9 cellular contexts compared by ENCODE assay signal in the genomic region with DNA sequence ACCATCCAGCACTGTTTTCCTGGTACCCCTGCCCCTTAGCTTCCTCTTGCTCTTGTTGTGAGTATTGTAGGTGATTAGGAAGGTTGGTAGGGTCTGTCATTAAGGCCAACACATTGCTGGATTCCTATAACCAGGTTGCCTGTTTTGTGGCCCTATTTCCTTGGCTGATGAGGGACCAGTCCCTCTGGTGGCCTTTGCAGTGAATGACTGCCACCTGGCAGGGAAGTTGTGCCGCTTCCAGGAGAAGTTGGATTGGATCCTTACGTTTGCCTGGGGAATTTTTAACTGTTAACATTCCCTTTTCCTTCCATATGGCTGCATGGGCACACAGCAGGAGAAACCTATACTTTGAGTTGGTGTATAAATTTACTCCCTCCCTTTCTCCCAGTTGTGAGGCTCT. TPM values are rescaled to one million over a fixed set of nuclear protein-coding genes. Genes with fewer than 3 reads are reported as not detected.
A peak's percentile ranks its signal among the peaks of the same experiment; 100 is the strongest.
DNase-seq lines count a peak whose midpoint lies in the region; ATAC-seq, FAIRE-seq and TF ChIP-seq lines count a peak whose summit lies in the region.
"Had no signal": no experiment of that assay in that cellular context is flagged by ENCODE, and none has a peak within 500 bp of the region (broad histone marks: within the 10 kb centered on the region; RNA-seq: fewer than 3 reads in every experiment).

No MANE protein-coding gene starts in this region.

- no peak for FAIRE-seq in H1 (lab: Jason Lieb, UNC)
- no peak for FAIRE-seq in pancreas (lab: Jason Lieb, UNC)

- peak; percentile 36 to 45; a peak in 3 of 4 replicates for TF ChIP-seq RAD21 in H1 (IDR thresholded peaks at IDR 0.05 in 1 of 2, conservative IDR thresholded peaks at IDR 0.05 in 1 of 2; ENCODE audit: low read depth in 2 of 2, low read length in 2 of 2)

- no peak for TF ChIP-seq EP300 in H1 (IDR thresholded peaks at IDR 0.05; ENCODE audit: borderline replicate concordance in 1 of 2, low read depth in 2 of 2, low read length in 2 of 2)

- H4K20me1 ChIP-seq in Loucy (ENCODE audit: insufficient read depth, low read length, poor library complexity, severe bottlenecking) (no peaks in the 10 kb centered on the region), H1 (replicated peaks in 1 of 2; ENCODE audit: control insufficient read depth in 1 of 2, insufficient read depth in 2 of 2, low read length in 2 of 2) (no peaks in the 10 kb centered on the region)

- H4K91ac ChIP-seq in H1 (replicated peaks; ENCODE audit: insufficient read length, low read length) = no peak overlapping the region

- DNase-seq in G401 (ENCODE audit: low spot score) (peak; percentile 70), H1 (ENCODE audit: low read depth in 1 of 2, low spot score in 2 of 2) (no peak), pancreas (peak in 5 of 6 donors; percentile 22 to 64 (median 55)), GDM1 (lab: John Stamatoyannopoulos, UW) (no peak), RPMI8226 (no peak)
- DNase-seq: stimulated activated CD4-positive, alpha-beta T cell treated with anti-CD3 and anti-CD28 coated beads, Interleukin-2, amount 100 ng/mL, for 24 hours had no signal

- H3K4ac ChIP-seq in H1 (replicated peaks; ENCODE audit: insufficient read length, low read depth, low read length) = no peak overlapping the region

- H4K8ac ChIP-seq in H1 (ENCODE audit: extremely low read depth, insufficient read depth, low read length) = no peak overlapping the region

- H3K4me3 ChIP-seq in Loucy (ENCODE audit: low read length, poor library complexity, severe bottlenecking) (no peak overlapping the region), H1 (ENCODE audit: extremely low read depth in 1 of 4, insufficient read depth in 2 of 4, low read depth in 3 of 4, low read length in 4 of 4) (no peak overlapping the region), pancreas (no peak overlapping the region)

- no peak overlapping the region for H2BK5ac ChIP-seq in H1 (ENCODE audit: low read depth, low read length)

- no peaks in the 10 kb centered on the region for H3K23me2 ChIP-seq in H1 (ENCODE audit: low read depth, low read length)

- H3K27ac ChIP-seq in H1 (ENCODE audit: low read depth, low read length) = no peak overlapping the region
- no peak overlapping the region for H3K27ac ChIP-seq in pancreas

- no peak overlapping the region for H3K56ac ChIP-seq in H1 (replicated peaks; ENCODE audit: insufficient read length, low read depth, low read length)

- 83% methylated on average over 2 of the region's 2 CpGs; no CpG with 5 or more reads in 1 of the 2 experiments for WGBS in H1 (ENCODE audit: extremely low coverage in 1 of 2, insufficient coverage in 1 of 2, insufficient read length in 1 of 2, insufficient replicate concordance in 2 of 2, low coverage in 1 of 2, low lambda C conversion rate in 2 of 2, missing lambda C conversion rate in 1 of 2), 2 experiments
- WGBS in pancreas, 2 donors = 8 to 16% methylated on average over 2 of the region's 2 CpGs

- H3K27me3 ChIP-seq in Loucy (ENCODE audit: insufficient read depth, low read length, poor library complexity, severe bottlenecking) (no peaks in the 10 kb centered on the region), H1 (replicated peaks in 1 of 4; ENCODE audit: control insufficient read depth in 3 of 4, extremely low read depth in 1 of 4, insufficient read depth in 3 of 4, low read length in 3 of 4) (no peaks in the 10 kb centered on the region), pancreas (no peaks in the 10 kb centered on the region)

- no peak overlapping the region for H2BK12ac ChIP-seq in H1 (ENCODE audit: low read depth, low read length)

- peak; percentile 83 to 96 (median 90) for ATAC-seq in pancreas
- no peak for ATAC-seq in GM19397 (IDR thresholded peaks at IDR 0.05; ENCODE audit: unreplicated experiment)
- ATAC-seq: natural killer cell treated with Interleukin-12 subunit alpha and Interleukin-12 subunit beta and Interleukin-15 and Interleukin-18, amount 100 ng/mL, for 72 hours had no signal

- CTCF ChIA-PET in H1 (lab: Charles Lee; ENCODE audit: partially characterized antibody) = interaction anchor here (0.6 to 1.5 kb wide), 3 partner anchors 36 to 82 kb away, joined by 3 read pairs; no protein-coding TSS in a partner anchor

- POLR2A ChIA-PET in H1 (lab: Charles Lee; ENCODE audit: partially characterized antibody) = interaction anchor here (0.8 kb wide), 1 partner anchor 11 kb away, joined by 3 read pairs; no protein-coding TSS in a partner anchor

- H3K4me1 ChIP-seq in Loucy (ENCODE audit: insufficient read depth, low read length, poor library complexity, severe bottlenecking) = no peaks in the 10 kb centered on the region
- no peaks in the 10 kb centered on the region; a peak in 1 of 7 replicates for H3K4me1 ChIP-seq in H1 (replicated peaks in 1 of 4; ENCODE audit: control insufficient read depth in 3 of 4, insufficient read depth in 4 of 4, low read length in 3 of 4)
- no peaks in the 10 kb centered on the region for H3K4me1 ChIP-seq in pancreas

- H2AK5ac ChIP-seq in H1 (ENCODE audit: low read depth, low read length) = no peak overlapping the region

- in situ Hi-C loops in G401 (cut with HindIII; ENCODE audit: low sequenced_read_pairs) = no loop called here

- no peaks in the 10 kb centered on the region for H3K9me2 ChIP-seq in Loucy (replicated peaks; ENCODE audit: low read depth, low read length)

- TF ChIP-seq CTCF in Loucy (conservative IDR thresholded peaks at IDR 0.05; ENCODE audit: low read length) (peak; percentile 33; the same call in 1 of the 2 replicates), H1 (IDR thresholded peaks at IDR 0.05; ENCODE audit: control extremely low read depth in 1 of 3, insufficient read depth in 1 of 3, low read depth in 1 of 3, low read length in 3 of 3) (peak; percentile 24 to 59 (median 56); a peak in 3 of 4 replicates), pancreas (IDR thresholded peaks at IDR 0.05) (peak; percentile 39 to 55 (median 49))

- intact Hi-C loops in pancreas (cut with DNase I) = no loop called here

- no peaks in the 10 kb centered on the region for H3K9me3 ChIP-seq in Loucy (ENCODE audit: insufficient read depth, low read depth, low read length)
- no peaks in the 10 kb centered on the region for H3K9me3 ChIP-seq in H1 (ENCODE audit: insufficient read depth in 2 of 2, low read depth in 1 of 2, low read length in 1 of 2)
- H3K9me3 ChIP-seq in pancreas = no peaks in the 10 kb centered on the region

- no peaks in the 10 kb centered on the region for H3F3A ChIP-seq in Loucy (ENCODE audit: low read depth)

- H3K79me2 ChIP-seq in Loucy (ENCODE audit: insufficient read depth, low read length) (no peaks in the 10 kb centered on the region), H1 (ENCODE audit: control insufficient read depth in 1 of 2, insufficient read depth in 2 of 2, low read length in 2 of 2) (no peaks in the 10 kb centered on the region)

- no peaks in the 10 kb centered on the region; the same call in 1 of the 2 replicates for H3K79me1 ChIP-seq in H1 (ENCODE audit: low read depth, low read length)

- H3K14ac ChIP-seq in H1 (ENCODE audit: insufficient read length) = no peak overlapping the region

- H2BK120ac ChIP-seq in H1 (replicated peaks; ENCODE audit: low read depth, low read length) = no peak overlapping the region

- H2BK15ac ChIP-seq in H1 (ENCODE audit: low read length) = no peak overlapping the region

- H3K23ac ChIP-seq in H1 (ENCODE audit: insufficient read length) = no peak overlapping the region

- H2BK20ac ChIP-seq in H1 (ENCODE audit: low read length) = no peak overlapping the region

- peaks cover 54% of the 10 kb centered on the region; the same call in 1 of the 2 replicates for H3K36me3 ChIP-seq in Loucy (ENCODE audit: insufficient read depth, low read length)
- H3K36me3 ChIP-seq in H1 (ENCODE audit: control insufficient read depth in 2 of 4, insufficient read depth in 4 of 4, low read length in 3 of 4) = peaks cover 6 to 37% (median 22%) of the 10 kb centered on the region in 4 experiments; a peak in 6 of 8 replicates
- H3K36me3 ChIP-seq in pancreas = peaks cover 0 to 23% (median 0%) of the 10 kb centered on the region in 3 donors

- no peak overlapping the region for H2AFZ ChIP-seq in Loucy (ENCODE audit: low read length)
- no peak overlapping the region for H2AFZ ChIP-seq in H1 (ENCODE audit: low read length)

- H3K18ac ChIP-seq in H1 (ENCODE audit: extremely low read depth, low read length) = no peak overlapping the region

- H3K4me2 ChIP-seq in Loucy (ENCODE audit: low read depth, low read length, poor library complexity, severe bottlenecking) (no peak overlapping the region), H1 (ENCODE audit: insufficient read depth in 1 of 2, low read depth in 2 of 2, low read length in 2 of 2) (no peak overlapping the region)

- H3K9ac ChIP-seq in Loucy (ENCODE audit: low read depth, low read length, poor library complexity, severe bottlenecking) (no peak overlapping the region), H1 (replicated peaks in 1 of 4; ENCODE audit: extremely low read depth in 1 of 4, low read depth in 3 of 4, low read length in 3 of 4) (no peak overlapping the region)

- TF ChIP-seq POLR2A in H1 (IDR thresholded peaks at IDR 0.05; ENCODE audit: control extremely low read depth in 1 of 2, low read depth in 2 of 2, low read length in 2 of 2) = no peak

- no peak overlapping the region for H4K5ac ChIP-seq in H1 (ENCODE audit: insufficient read length, low read depth, low read length)

TF ChIP-seq in H1, 55 proteins besides CTCF, POLR2A, EP300 and RAD21 (continues in another document):
- TF ChIP-seq KDM1A (IDR thresholded peaks at IDR 0.05; ENCODE audit: borderline replicate concordance, low read length) = no peak
- TF ChIP-seq, protein P1, sequence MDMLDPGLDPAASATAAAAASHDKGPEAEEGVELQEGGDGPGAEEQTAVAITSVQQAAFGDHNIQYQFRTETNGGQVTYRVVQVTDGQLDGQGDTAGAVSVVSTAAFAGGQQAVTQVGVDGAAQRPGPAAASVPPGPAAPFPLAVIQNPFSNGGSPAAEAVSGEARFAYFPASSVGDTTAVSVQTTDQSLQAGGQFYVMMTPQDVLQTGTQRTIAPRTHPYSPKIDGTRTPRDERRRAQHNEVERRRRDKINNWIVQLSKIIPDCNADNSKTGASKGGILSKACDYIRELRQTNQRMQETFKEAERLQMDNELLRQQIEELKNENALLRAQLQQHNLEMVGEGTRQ (IDR thresholded peaks at IDR 0.05; ENCODE audit: low read length) = no peak
- TF ChIP-seq SP4 (IDR thresholded peaks at IDR 0.05; ENCODE audit: low read length) = no peak
- no peak for TF ChIP-seq CREB1 (IDR thresholded peaks at IDR 0.05)

RNA-seq across cellular contexts. Expression of a gene that starts 32.4 kb away (rescaled TPM):
- 87.4 and 108 TPM in 2 replicates for total RNA-seq in G401 (2014; rRNA removed; shearing (Covaris generic))
- total RNA-seq in H1 (2021; fragmentation: NEBNext Ultra II Directional; extraction: Animal tissue kit (Norgen Biotek cat#: 25700)) = 80.8 and 81.1 TPM in 2 replicates
- polyA plus RNA-seq in H1 (2011; rRNA removed) = 45.0 and 61.0 TPM in 2 replicates
- polyA plus RNA-seq in H1 (2011; cell fraction: cytosol; rRNA removed) = 55.4 TPM
- 41.0 TPM for polyA plus RNA-seq in H1 (2011; cell fraction: nucleus; rRNA removed)
- polyA plus RNA-seq in H1 (2012, experiment 1 of 2) = 84.6 to 114 TPM (median 102 TPM) in 4 replicates
- polyA plus RNA-seq in H1 (2012, experiment 2 of 2) = 60.3 TPM
- polyA plus RNA-seq in H1 (2013, experiment 1 of 2) = 55.3 TPM
- 56.1 TPM for polyA plus RNA-seq in H1 (2013, experiment 2 of 2)
- polyA minus RNA-seq in H1 (2011; rRNA and poly(A)+ RNA removed) = 62.4 and 70.1 TPM in 2 replicates
- 51.8 TPM for polyA minus RNA-seq in H1 (2011; cell fraction: cytosol; rRNA and poly(A)+ RNA removed)
- polyA minus RNA-seq in H1 (2011; cell fraction: nucleus; rRNA and poly(A)+ RNA removed) = 53.0 TPM
- total RNA-seq in pancreas = 10 to 100 TPM; 23.2 to 35.0 (median 29.7) TPM
- 10 to 100 TPM; 29.7 to 32.1 TPM for polyA plus RNA-seq in pancreas

Comparison
In these comparisons a context has a peak if more than half of its experiments do, and no peak if none do; other contexts are left out.
1. DNase-seq: peak in G401 (single experiment) and pancreas (5 of 6); none in H1 (0 of 2), GDM1 (single experiment) and RPMI8226 (single experiment).
2. Peak in every context shown above with its lines, with median percentiles within 50 percentile points of each other: CTCF ChIP-seq.